ENCODE assay signal across 8 cellular contexts in the genomic region with DNA sequence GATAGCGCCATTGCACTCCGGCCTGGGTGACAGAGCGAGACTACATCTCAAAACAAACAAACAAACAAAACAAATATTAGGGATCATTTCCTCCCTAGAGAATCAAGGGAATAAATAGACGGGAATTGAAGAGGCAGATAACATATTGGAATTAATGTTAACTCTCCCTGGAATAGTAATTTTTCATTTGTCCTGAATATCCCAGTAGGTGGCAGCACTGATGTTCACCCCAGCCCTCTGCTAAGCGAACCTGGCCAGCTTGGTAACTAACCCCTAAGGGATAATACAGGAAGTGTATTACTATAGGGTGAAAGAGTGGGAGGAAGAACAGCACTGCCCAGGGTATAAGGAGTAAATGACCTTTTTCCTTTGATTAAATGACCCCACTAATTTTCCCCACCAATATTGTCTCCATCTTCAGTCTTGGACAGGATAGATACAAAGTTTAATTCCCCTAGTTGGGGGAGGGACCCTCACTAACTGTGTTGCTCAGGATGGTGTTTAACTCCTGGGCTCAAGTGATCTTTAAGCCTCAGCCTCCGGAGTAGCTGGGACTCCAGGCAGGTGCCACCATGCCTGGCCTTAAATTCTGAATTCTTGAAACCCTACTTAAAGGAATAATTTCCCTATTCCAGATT.
DNase-seq lines count a peak whose midpoint lies in the region; ATAC-seq and FAIRE-seq lines count a peak whose summit lies in the region.

No MANE protein-coding gene starts in this region.

- H3K4me3 ChIP-seq in adipocyte (ENCODE audit: low read length) = no peak overlapping the region

- no peaks in the 10 kb centered on the region for H3K36me3 ChIP-seq in adipocyte (ENCODE audit: control insufficient read depth, insufficient read depth, low read length, severe bottlenecking)

- H3K27me3 ChIP-seq in adipocyte (replicated peaks; ENCODE audit: control insufficient read depth, insufficient read depth, low read length) = no peaks in the 10 kb centered on the region

- H3K4me1 ChIP-seq in adipocyte (ENCODE audit: control insufficient read depth, insufficient read depth, low read length) = no peaks in the 10 kb centered on the region

- FAIRE-seq in urothelium cell line (lab: Jason Lieb, UNC) = peak; percentile 76

- no peaks in the 10 kb centered on the region for H3K9me3 ChIP-seq in adipocyte (ENCODE audit: control insufficient read depth, low read length)

- H3K9ac ChIP-seq in adipocyte (ENCODE audit: low read length) = no peak overlapping the region

- ATAC-seq in GM21423 (IDR thresholded peaks at IDR 0.05; ENCODE audit: unreplicated experiment) = peak; percentile 51
- ATAC-seq in HG02759 (IDR thresholded peaks at IDR 0.05; ENCODE audit: unreplicated experiment) = no peak

- peak; percentile 4 for DNase-seq in NCI-H2227 (lab: John Stamatoyannopoulos, UW; ENCODE audit: unreplicated experiment)
- no peak for DNase-seq in NCI-H2227 treated with DMSO at 0.1 percent for 48 hours (lab: John Stamatoyannopoulos, UW)
- DNase-seq in NCI-H526 (lab: John Stamatoyannopoulos, UW) = peak; percentile 20 to 72
- peak; percentile 69 for DNase-seq in adipocyte (ENCODE audit: low read depth)
- peak; percentile 75 for DNase-seq in islet precursor cell
- peak; percentile 73 for DNase-seq in urothelium cell line (ENCODE audit: low spot score)
